ENCODE assay signal across 2 cellular contexts in genomic region chr4:137545461-137545861, GRCh38.
A peak's percentile ranks its signal among the peaks of the same experiment; 100 is the strongest.
TF ChIP-seq lines count a peak whose summit lies in the region.

No MANE protein-coding gene starts in this region.

TF ChIP-seq in IMR-90, 13 proteins besides CTCF, POLR2A, EP300 and RAD21:
- no peak for TF ChIP-seq CHD1 (IDR thresholded peaks at IDR 0.05; ENCODE audit: low read depth, low read length)
- peak; percentile 26; the same call in 1 of the 2 replicates for TF ChIP-seq BHLHE40 (IDR thresholded peaks at IDR 0.05; ENCODE audit: low read depth, low read length)
- no peak for TF ChIP-seq ELK1 (IDR thresholded peaks at IDR 0.05; ENCODE audit: borderline replicate concordance, low read depth, low read length)
- TF ChIP-seq RFX5 (IDR thresholded peaks at IDR 0.05; ENCODE audit: low read depth, low read length): no peak
- no peak for TF ChIP-seq MXI1 (IDR thresholded peaks at IDR 0.05; ENCODE audit: borderline replicate concordance, low read depth, low read length)
- peak; percentile 27; the same call in 1 of the 2 replicates for TF ChIP-seq FOS (IDR thresholded peaks at IDR 0.05; ENCODE audit: low read depth, low read length)
- no peak for TF ChIP-seq NFE2L2 (IDR thresholded peaks at IDR 0.05; ENCODE audit: low read depth, low read length)
- TF ChIP-seq CEBPB (IDR thresholded peaks at IDR 0.05; ENCODE audit: low read depth, low read length): peak; percentile 79
- no peak for TF ChIP-seq RCOR1 (IDR thresholded peaks at IDR 0.05; ENCODE audit: insufficient replicate concordance, low read length)
- TF ChIP-seq USF2 (IDR thresholded peaks at IDR 0.05; ENCODE audit: low read depth, low read length): no peak
- peak; percentile 17; the same call in 1 of the 2 replicates for TF ChIP-seq SMC3 (IDR thresholded peaks at IDR 0.05; ENCODE audit: low read depth, low read length)
- no peak for TF ChIP-seq MAZ (IDR thresholded peaks at IDR 0.05; ENCODE audit: borderline replicate concordance, low read depth, low read length)
- TF ChIP-seq MAFK (IDR thresholded peaks at IDR 0.05; ENCODE audit: low read depth, low read length): no peak; the same call in 1 of the 2 replicates
TF ChIP-seq in IMR-90: peak in this region for 4.

TF ChIP-seq in H1, 55 proteins besides CTCF, POLR2A, EP300 and RAD21:
- TF ChIP-seq TEAD4 (IDR thresholded peaks at IDR 0.05; ENCODE audit: low read depth, low read length): peak; percentile 62; the same call in 1 of the 2 replicates
- TF ChIP-seq CHD1 (IDR thresholded peaks at IDR 0.05; ENCODE audit: low read depth, low read length): no peak
